In genomic region chr7:2785071-2785500, GRCh38 we compare ENCODE assay signal across 9 cellular contexts. TPM values are rescaled to one million over a fixed set of nuclear protein-coding genes. Genes with fewer than 3 reads are reported as not detected.
DNase-seq lines count a peak whose midpoint lies in the region; ATAC-seq and TF ChIP-seq lines count a peak whose summit lies in the region.
"Had no signal": no experiment of that assay in that cellular context is flagged by ENCODE, and none has a peak within 500 bp of the region (broad histone marks: within the 10 kb centered on the region; RNA-seq: fewer than 3 reads in every experiment).

No MANE protein-coding gene starts in this region.

- CTCF ChIA-PET in T-cell (lab: Charles Lee) = no interaction called here
- CTCF ChIA-PET in CD8-positive, alpha-beta memory T cell (lab: Charles Lee) = interaction anchor here (0.6 kb wide), 1 partner anchor 61 kb away, joined by 3 read pairs; no protein-coding TSS in a partner anchor
- CTCF ChIA-PET in A673 (lab: Charles Lee) = interaction anchor here (0.5 kb wide), 1 partner anchor 11 kb away, joined by 10 read pairs; no protein-coding TSS in a partner anchor

- ATAC-seq in GM21360 (IDR thresholded peaks at IDR 0.05; ENCODE audit: unreplicated experiment) = peak; percentile 61
- no peak for ATAC-seq in T-cell (replicated peaks in 1 of 4)
- no peak for ATAC-seq in natural killer cell

- H3K9me3 Mint-ChIP-seq in T-cell = peaks cover 0 to 4% (median 0%) of the 10 kb centered on the region in 3 donors
- H3K9me3 Mint-ChIP-seq in CD8-positive, alpha-beta memory T cell = no peaks in the 10 kb centered on the region
- H3K9me3 Mint-ChIP-seq in natural killer cell = no peaks in the 10 kb centered on the region

- H3K27me3 ChIP-seq in cardiac muscle cell (no peaks in the 10 kb centered on the region), A673 (replicated peaks; ENCODE audit: insufficient read depth, low read depth, low read length, poor library complexity) (no peaks in the 10 kb centered on the region)
- no peaks in the 10 kb centered on the region for H3K27me3 ChIP-seq in CD8-positive, alpha-beta memory T cell (ENCODE audit: insufficient read depth, low read length, poor library complexity, severe bottlenecking)

- H3K4me3 ChIP-seq in cardiac muscle cell (no peak overlapping the region), A673 (ENCODE audit: low read depth, low read length, poor library complexity, severe bottlenecking) (no peak overlapping the region)
- no peak overlapping the region for H3K4me3 ChIP-seq in CD8-positive, alpha-beta memory T cell (ENCODE audit: low read length)

- H3K9me3 ChIP-seq in cardiac muscle cell (ENCODE audit: low read depth) (no peaks in the 10 kb centered on the region), A673 (ENCODE audit: low read depth, low read length, poor library complexity, severe bottlenecking) (no peaks in the 10 kb centered on the region)
- no peaks in the 10 kb centered on the region for H3K9me3 ChIP-seq in CD8-positive, alpha-beta memory T cell (ENCODE audit: low read length)

- peaks cover 13 to 16% (median 15%) of the 10 kb centered on the region in 3 donors for H3K4me1 Mint-ChIP-seq in T-cell
- peaks cover 8 to 21% (median 15%) of the 10 kb centered on the region in 3 donors for H3K4me1 Mint-ChIP-seq in CD8-positive, alpha-beta memory T cell
- peaks cover 10 to 15% of the 10 kb centered on the region in 2 donors for H3K4me1 Mint-ChIP-seq in natural killer cell

- H3K36me3 ChIP-seq in cardiac muscle cell (no peaks in the 10 kb centered on the region), A673 (ENCODE audit: insufficient read depth, low read length, poor library complexity, severe bottlenecking) (no peaks in the 10 kb centered on the region)
- no peaks in the 10 kb centered on the region for H3K36me3 ChIP-seq in CD8-positive, alpha-beta memory T cell (ENCODE audit: insufficient read depth, low read length)

- no peak overlapping the region for H3K27ac Mint-ChIP-seq in T-cell
- H3K27ac Mint-ChIP-seq in CD8-positive, alpha-beta memory T cell = no peak overlapping the region
- H3K27ac Mint-ChIP-seq in natural killer cell = no peak overlapping the region

- H3K27me3 Mint-ChIP-seq in T-cell (no peaks in the 10 kb centered on the region), natural killer cell (ENCODE audit: low read depth in 2 of 2) (no peaks in the 10 kb centered on the region)
- H3K27me3 Mint-ChIP-seq in CD8-positive, alpha-beta memory T cell = peaks cover 0 to 2% of the 10 kb centered on the region in 2 donors

- H3K4me3 Mint-ChIP-seq in T-cell (no peak overlapping the region), natural killer cell (no peak overlapping the region)
- H3K4me3 Mint-ChIP-seq in CD8-positive, alpha-beta memory T cell = no peak overlapping the region

- intact Hi-C loops in A673 (cut with micrococcal nuclease; ENCODE audit: unreplicated experiment) = no loop called here
- intact Hi-C loops in natural killer cell (cut with micrococcal nuclease) = no loop called here

- H3K27ac ChIP-seq in cardiac muscle cell = peak overlapping the region; percentile 76
- no peak overlapping the region for H3K27ac ChIP-seq in CD8-positive, alpha-beta memory T cell (ENCODE audit: low read depth, low read length)
- H3K27ac ChIP-seq in A673 (ENCODE audit: low read depth, low read length, poor library complexity, severe bottlenecking) = no peak overlapping the region
- H3K27ac ChIP-seq: epithelial cell of prostate had no signal

- POLR2A ChIA-PET in T-cell (lab: Charles Lee) (no interaction called here), A673 (lab: Charles Lee; ENCODE audit: low non-redundant PET) (no interaction called here)
- POLR2A ChIA-PET in CD8-positive, alpha-beta memory T cell (lab: Charles Lee) = no interaction called here

- no TSS peak for BruUV-seq in A673 (replicated peaks; lab: Mats Ljungman, UMichigan)

- TF ChIP-seq CTCF in cardiac muscle cell (IDR thresholded peaks at IDR 0.05; ENCODE audit: low read depth, low read length) = no peak
- no peak for TF ChIP-seq CTCF in A673 (conservative IDR thresholded peaks at IDR 0.05; ENCODE audit: low read depth, low read length)
- TF ChIP-seq CTCF in natural killer cell (IDR thresholded peaks at IDR 0.05) = no peak

- in situ Hi-C loops in ACHN (cut with HindIII; ENCODE audit: low pct_ligation_motif_present, low pct_unique_long_range_greater_than_20kb, low sequenced_read_pairs) = no loop called here

- H3K4me1 ChIP-seq in cardiac muscle cell (ENCODE audit: low read depth) (peaks cover 24% of the 10 kb centered on the region), A673 (ENCODE audit: insufficient read depth, low read length, poor library complexity, severe bottlenecking) (no peaks in the 10 kb centered on the region)
- H3K4me1 ChIP-seq in CD8-positive, alpha-beta memory T cell (ENCODE audit: insufficient read depth, low read length) = no peaks in the 10 kb centered on the region

- DNase-seq in ACHN (peak; percentile 97), M059J (ENCODE audit: low read depth) (peak; percentile 94), cardiac muscle cell (ENCODE audit: low read depth in 1 of 2, low spot score in 1 of 2) (peak; percentile 42 to 51), T-cell (no peak), A673 (ENCODE audit: low spot score) (no peak), natural killer cell (no peak)
- DNase-seq in CD8-positive, alpha-beta memory T cell = no peak

- H3K36me3 Mint-ChIP-seq in T-cell = peaks cover 48% of the 10 kb centered on the region
- H3K36me3 Mint-ChIP-seq in CD8-positive, alpha-beta memory T cell = peaks cover 10 to 26% (median 14%) of the 10 kb centered on the region in 3 donors
- H3K36me3 Mint-ChIP-seq in natural killer cell = no peaks in the 10 kb centered on the region

RNA-seq across cellular contexts. Expression of gene GNA12, which starts 59.0 kb away (rescaled TPM):
- total RNA-seq in M059J (2014; rRNA removed; shearing (Covaris generic)) = 12.5 and 25.7 TPM in 2 replicates
- 34.5 and 54.4 TPM in 2 replicates for total RNA-seq in cardiac muscle cell
- polyA plus RNA-seq in cardiac muscle cell = 59.1 and 64.2 TPM in 2 replicates
- total RNA-seq in T-cell = 10 to 100 TPM; 17.9 to 22.5 (median 22.1) TPM
- total RNA-seq in CD8-positive, alpha-beta memory T cell = 10 to 100 TPM; 20.6 to 21.2 TPM
- polyA plus RNA-seq in CD8-positive, alpha-beta memory T cell = 11.2 TPM
- 35.5 and 41.2 TPM in 2 replicates for total RNA-seq in A673 (2021)
- 10 to 100 TPM; 12.6 to 20.2 (median 19.5) TPM for total RNA-seq in natural killer cell

Comparison
In these comparisons a context has a peak if more than half of its experiments do, and no peak if none do; other contexts are left out.
1. DNase-seq: peak in ACHN (single experiment), M059J (single experiment) and cardiac muscle cell (2 of 2); none in T-cell (0 of 34), CD8-positive, alpha-beta memory T cell (0 of 5), A673 (single experiment) and natural killer cell (single experiment).
2. CTCF ChIA-PET loops: an anchor here in CD8-positive, alpha-beta memory T cell (0.6 kb wide) and A673 (0.5 kb wide); none called in T-cell.